In genomic region chr4:119111296-119111695, GRCh38 we compare ENCODE assay signal across 20 cellular contexts. TPM values are rescaled to one million over a fixed set of nuclear protein-coding genes. Genes with fewer than 3 reads are reported as not detected.
DNase-seq lines count a peak whose midpoint lies in the region; ATAC-seq and TF ChIP-seq lines count a peak whose summit lies in the region.
"Had no signal": no experiment of that assay in that cellular context is flagged by ENCODE, and none has a peak within 500 bp of the region (broad histone marks: within the 10 kb centered on the region; RNA-seq: fewer than 3 reads in every experiment).

No MANE protein-coding gene starts in this region.

- 0 out of 2 replicates have a peak overlapping the region, but pooled peaks have one; percentile 9 for H2AFZ ChIP-seq in Loucy (ENCODE audit: low read length)

- intact Hi-C loops in left cardiac atrium (cut with DNase I): no loop called here
- intact Hi-C loops in posterior cingulate gyrus (cut with DNase I): no loop called here

- H4K20me1 ChIP-seq in Loucy (ENCODE audit: insufficient read depth, low read length, poor library complexity, severe bottlenecking): no peaks in the 10 kb centered on the region
- H4K20me1 ChIP-seq: BLaER1 treated with 17β-estradiol and CSF1 and Interleukin-3, amounts not matched to agents 10 nM and 100 nM had no signal

- no peaks in the 10 kb centered on the region for H3K9me3 ChIP-seq in Loucy (ENCODE audit: insufficient read depth, low read depth, low read length)
- H3K9me3 ChIP-seq: BLaER1 treated with 17β-estradiol and CSF1 and Interleukin-3, amounts not matched to agents 10 nM and 100 nM had no signal

- no peaks in the 10 kb centered on the region for H3K9me2 ChIP-seq in Loucy (replicated peaks; ENCODE audit: low read depth, low read length)

- in situ Hi-C loops in Caki2 (cut with HindIII; ENCODE audit: low pct_unique_long_range_greater_than_20kb, low sequenced_read_pairs): no loop called here

- peaks cover 15% of the 10 kb centered on the region for H3K4me1 ChIP-seq in Loucy (ENCODE audit: insufficient read depth, low read length, poor library complexity, severe bottlenecking)

- no peak overlapping the region for H3K9ac ChIP-seq in Loucy (ENCODE audit: low read depth, low read length, poor library complexity, severe bottlenecking)
- H3K9ac ChIP-seq: BLaER1 treated with 17β-estradiol and CSF1 and Interleukin-3, amounts not matched to agents 10 nM and 100 nM had no signal

- DNase-seq in Caki2 (ENCODE audit: low read depth) (peak; percentile 6), glomerular visceral epithelial cell (ENCODE audit: extremely low spot score) (peak; percentile 52), left cardiac atrium (no peak), iPS-NIHi7 (ENCODE audit: extremely low spot score) (no peak), NCI-H1092 (lab: John Stamatoyannopoulos, UW) (no peak), posterior cingulate gyrus (no peak)
- DNase-seq: 8988T; CD8-positive, alpha-beta T cell; DMS 273 treated with DMSO at 0.1 percent for 48 hours; DMS53; DND-41; EL; H9 had no signal

- TF ChIP-seq CTCF in Loucy (conservative IDR thresholded peaks at IDR 0.05; ENCODE audit: low read length): no peak

- H3K27me3 ChIP-seq in Loucy (ENCODE audit: insufficient read depth, low read length, poor library complexity, severe bottlenecking): no peaks in the 10 kb centered on the region
- H3K27me3 ChIP-seq: BLaER1 treated with 17β-estradiol and CSF1 and Interleukin-3, amounts not matched to agents 10 nM and 100 nM had no signal

- no peaks in the 10 kb centered on the region for H3K36me3 ChIP-seq in Loucy (ENCODE audit: insufficient read depth, low read length)
- H3K36me3 ChIP-seq: BLaER1 treated with 17β-estradiol and CSF1 and Interleukin-3, amounts not matched to agents 10 nM and 100 nM had no signal

- H3K4me2 ChIP-seq in Loucy (ENCODE audit: low read depth, low read length, poor library complexity, severe bottlenecking): no peak overlapping the region

- no peak overlapping the region for H3K4me3 ChIP-seq in Loucy (ENCODE audit: low read length, poor library complexity, severe bottlenecking)
- H3K4me3 ChIP-seq: BLaER1 treated with 17β-estradiol and CSF1 and Interleukin-3, amounts not matched to agents 10 nM and 100 nM; K562 had no signal

- no peaks in the 10 kb centered on the region for H3K79me2 ChIP-seq in Loucy (ENCODE audit: insufficient read depth, low read length)

- no peak for ATAC-seq in left cardiac atrium
- ATAC-seq: CD8-positive, alpha-beta T cell; K562 had no signal

- no peaks in the 10 kb centered on the region for H3F3A ChIP-seq in Loucy (ENCODE audit: low read depth)

RNA-seq across cellular contexts. Expression of gene MYOZ2, which starts 24.3 kb away (rescaled TPM):
- total RNA-seq in Caki2 (2014; rRNA removed; shearing (Covaris generic); ENCODE audit: low replicate concordance): not detected in 2 replicates
- total RNA-seq in left cardiac atrium: 100 to 1,000 TPM; 523 to 547 TPM
- total RNA-seq: B cell; CD8-positive, alpha-beta T cell; G401; H1; H9; HT1080; K562 had no signal

Comparison
In these comparisons a context has a peak if more than half of its experiments do, and no peak if none do; other contexts are left out.
1. DNase-seq: peak in Caki2 (single experiment) and glomerular visceral epithelial cell (single experiment); none in left cardiac atrium (single experiment), iPS-NIHi7 (single experiment), NCI-H1092 (single experiment) and posterior cingulate gyrus (0 of 10).
2. RNA of gene MYOZ2, which starts 24.3 kb away (total RNA-seq): 523 to 547 TPM in left cardiac atrium; not detected in Caki2; every median in the first group is over 100 times any median in the second.